Comparison of ENCODE assay signal across 11 cellular contexts in the genomic region with DNA sequence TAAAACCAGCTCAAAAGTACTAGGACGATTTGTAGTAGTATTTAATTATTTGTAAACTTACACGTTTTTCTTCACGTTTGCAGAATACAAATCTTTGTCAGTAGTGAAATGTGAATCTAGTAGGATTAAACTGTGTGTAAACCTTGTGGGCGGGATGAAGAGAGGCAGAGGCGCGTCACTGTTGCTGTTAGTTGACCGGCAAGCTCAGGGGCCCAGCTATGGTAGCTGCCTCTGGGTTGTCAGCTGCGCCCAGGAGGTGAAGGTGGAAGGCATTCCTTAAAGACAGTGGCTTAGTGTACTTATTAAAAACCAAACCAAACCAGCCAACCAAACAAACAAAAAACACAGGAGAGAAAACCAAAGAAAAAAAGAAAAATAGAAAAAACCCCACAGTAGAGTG.
"Had no signal": no experiment of that assay in that cellular context is flagged by ENCODE, and none has a peak within 500 bp of the region (broad histone marks: within the 10 kb centered on the region; RNA-seq: fewer than 3 reads in every experiment).

No MANE protein-coding gene starts in this region.

- H3K9me3 ChIP-seq: neutrophil, right atrium auricular region, SJSA1, tibial nerve had no signal

- H3K4me3 ChIP-seq: right atrium auricular region, SJSA1, skin epidermis, tibial nerve had no signal

- H3K27me3 Mint-ChIP-seq: activated CD4-positive, alpha-beta T cell treated with anti-CD3 and anti-CD28 coated beads for 36 hours; central memory CD8-positive, alpha-beta T cell had no signal

- H3K27ac ChIP-seq: SJSA1, tibial nerve, WERI-Rb-1 had no signal

- H3K27ac Mint-ChIP-seq: activated CD4-positive, alpha-beta T cell treated with anti-CD3 and anti-CD28 coated beads for 36 hours had no signal

- H3K4me3 Mint-ChIP-seq: activated CD4-positive, alpha-beta T cell treated with anti-CD3 and anti-CD28 coated beads for 36 hours; central memory CD8-positive, alpha-beta T cell had no signal

- ATAC-seq: activated CD4-positive, alpha-beta T cell treated with anti-CD3 and anti-CD28 coated beads for 36 hours had no signal

- H3K9me3 Mint-ChIP-seq: central memory CD8-positive, alpha-beta T cell had no signal

- DNase-seq: activated CD4-positive, alpha-beta T cell treated with anti-CD3 and anti-CD28 coated beads for 36 hours; effector memory CD4-positive, alpha-beta T cell; hippocampal formation; SW 1271; WERI-Rb-1 had no signal

- H3K27me3 ChIP-seq: neutrophil, right atrium auricular region, SJSA1, tibial nerve had no signal
